ENCODE assay signal across 16 cellular contexts in genomic region chr16:22397931-22398330, GRCh38. TPM values are rescaled to one million over a fixed set of nuclear protein-coding genes. Genes with fewer than 3 reads are reported as not detected.
DNase-seq lines count a peak whose midpoint lies in the region; ATAC-seq and TF ChIP-seq lines count a peak whose summit lies in the region.
"Had no signal": no experiment of that assay in that cellular context is flagged by ENCODE, and none has a peak within 500 bp of the region (broad histone marks: within the 10 kb centered on the region; RNA-seq: fewer than 3 reads in every experiment).

No MANE protein-coding gene starts in this region.

- H3K4me1 ChIP-seq in smooth muscle cell (ENCODE audit: low read depth) (no peaks in the 10 kb centered on the region), trophoblast cell (ENCODE audit: control insufficient read depth in 1 of 2, insufficient read depth in 2 of 2, low read length in 2 of 2) (peaks cover 0 to 4% of the 10 kb centered on the region in 2 experiments)
- H3K4me1 ChIP-seq: Caco-2 had no signal

- H3K36me3 Mint-ChIP-seq in HFFc6 (ENCODE audit: low read depth), result peaks cover 4% of the 10 kb centered on the region; the same call in 1 of the 2 replicates
- H3K36me3 Mint-ChIP-seq in stimulated activated effector memory CD8-positive, alpha-beta T cell treated with anti-CD3 and anti-CD28 coated beads, Interleukin-12 subunit alpha, Interleukin-12 subunit beta, amount 100 ng/mL, for 72 hours, result peaks cover 11% of the 10 kb centered on the region

- no peak overlapping the region for H3K18ac ChIP-seq in trophoblast cell (ENCODE audit: low read length)

- H3K4me1 Mint-ChIP-seq in HFFc6 (ENCODE audit: low read depth), result peaks cover 62% of the 10 kb centered on the region
- no peaks in the 10 kb centered on the region for H3K4me1 Mint-ChIP-seq in stimulated activated effector memory CD8-positive, alpha-beta T cell treated with anti-CD3 and anti-CD28 coated beads, Interleukin-12 subunit alpha, Interleukin-12 subunit beta, amount 100 ng/mL, for 72 hours

- H3K79me1 ChIP-seq in trophoblast cell (ENCODE audit: low read length), result peaks cover 5% of the 10 kb centered on the region

- in situ Hi-C loops in SK-MEL-5 (cut with HindIII; ENCODE audit: low pct_unique_long_range_greater_than_20kb, low sequenced_read_pairs), result no loop called here

- H3K23ac ChIP-seq in trophoblast cell (ENCODE audit: low read length), result no peak overlapping the region

- H3K27ac Mint-ChIP-seq in HFFc6, result peak overlapping the region; percentile 77
- no peak overlapping the region for H3K27ac Mint-ChIP-seq in stimulated activated effector memory CD8-positive, alpha-beta T cell treated with anti-CD3 and anti-CD28 coated beads, Interleukin-12 subunit alpha, Interleukin-12 subunit beta, amount 100 ng/mL, for 72 hours

- H2BK12ac ChIP-seq in trophoblast cell (ENCODE audit: low read length), result no peak overlapping the region

- no peaks in the 10 kb centered on the region for H3F3A ChIP-seq in smooth muscle cell (ENCODE audit: low read depth)

- no peak overlapping the region for H3K9ac ChIP-seq in smooth muscle cell (ENCODE audit: low read depth)
- no peak overlapping the region for H3K9ac ChIP-seq in trophoblast cell (ENCODE audit: low read length)

- H3K79me2 ChIP-seq in smooth muscle cell (ENCODE audit: low read depth) (no peaks in the 10 kb centered on the region), trophoblast cell (ENCODE audit: control insufficient read depth, insufficient read depth, low read length, poor library complexity) (no peaks in the 10 kb centered on the region)

- no peak overlapping the region for H3K4ac ChIP-seq in trophoblast cell (ENCODE audit: low read depth, low read length)

- peak overlapping the region; percentile 22; the same call in 1 of the 2 replicates for H3K4me3 Mint-ChIP-seq in HFFc6
- no peak overlapping the region for H3K4me3 Mint-ChIP-seq in stimulated activated effector memory CD8-positive, alpha-beta T cell treated with anti-CD3 and anti-CD28 coated beads, Interleukin-12 subunit alpha, Interleukin-12 subunit beta, amount 100 ng/mL, for 72 hours

- H3K27ac ChIP-seq in smooth muscle cell (ENCODE audit: low read depth), result peak overlapping the region; percentile 41
- no peak overlapping the region for H3K27ac ChIP-seq in trophoblast cell (ENCODE audit: low read depth, low read length)
- no peak overlapping the region for H3K27ac ChIP-seq in caudate nucleus (ENCODE audit: low read depth, low read length)
- H3K27ac ChIP-seq: SK-N-MC had no signal

- no peaks in the 10 kb centered on the region for H4K20me1 ChIP-seq in smooth muscle cell (ENCODE audit: low read depth)

- no peak overlapping the region for H3K14ac ChIP-seq in trophoblast cell (ENCODE audit: low read length)

- H2AK5ac ChIP-seq in trophoblast cell (ENCODE audit: low read length), result no peak overlapping the region

- H4K91ac ChIP-seq in trophoblast cell (ENCODE audit: low read depth, low read length), result no peak overlapping the region

- no peak overlapping the region for H2BK120ac ChIP-seq in trophoblast cell (ENCODE audit: insufficient read depth, low read length, poor library complexity)

- TF ChIP-seq CTCF in HFFc6 (IDR thresholded peaks at IDR 0.05), result no peak
- TF ChIP-seq CTCF in fibroblast of villous mesenchyme (IDR thresholded peaks at IDR 0.05; ENCODE audit: insufficient read depth, low read depth, low read length), result no peak
- no peak for TF ChIP-seq CTCF in smooth muscle cell (IDR thresholded peaks at IDR 0.05; ENCODE audit: borderline replicate concordance, insufficient read depth, poor library complexity, severe bottlenecking)

- no peak overlapping the region for H4K12ac ChIP-seq in trophoblast cell (ENCODE audit: low read depth, low read length)

- peak overlapping the region; percentile 60 for H3K4me2 ChIP-seq in smooth muscle cell
- H3K4me2 ChIP-seq in trophoblast cell (ENCODE audit: low read length), result no peak overlapping the region

- H4K8ac ChIP-seq in trophoblast cell (ENCODE audit: low read depth, low read length), result no peak overlapping the region

- no peak for ATAC-seq in stimulated activated effector memory CD8-positive, alpha-beta T cell treated with anti-CD3 and anti-CD28 coated beads, Interleukin-12 subunit alpha, Interleukin-12 subunit beta, amount 100 ng/mL, for 72 hours
- ATAC-seq: K562 had no signal

- no peak for DNase-seq in HFFc6
- DNase-seq in SK-MEL-5 (ENCODE audit: low read depth, low spot score), result peak; percentile 71
- DNase-seq in fibroblast of villous mesenchyme (ENCODE audit: low read depth), result peak; percentile 67
- no peak for DNase-seq in smooth muscle cell (lab: John Stamatoyannopoulos, UW; ENCODE audit: unreplicated experiment)
- DNase-seq in trophoblast cell, result no peak
- DNase-seq in caudate nucleus (lab: John Stamatoyannopoulos, UW), result no peak
- no peak for DNase-seq in stimulated activated effector memory CD8-positive, alpha-beta T cell treated with anti-CD3 and anti-CD28 coated beads, Interleukin-12 subunit alpha, Interleukin-12 subunit beta, amount 100 ng/mL, for 72 hours (ENCODE audit: low spot score in 2 of 2)
- DNase-seq: Caco-2, H7, MV-4-11, NCI-H1417 treated with DMSO at 0.1 percent for 48 hours, NCI-H2029, NCI-H2171, NCI-H446 had no signal

- no peak overlapping the region for H2BK5ac ChIP-seq in trophoblast cell (ENCODE audit: low read depth, low read length, poor library complexity)

- H3K36me3 ChIP-seq in smooth muscle cell (ENCODE audit: low read depth), result no peaks in the 10 kb centered on the region
- H3K36me3 ChIP-seq in trophoblast cell (ENCODE audit: control insufficient read depth in 1 of 2, insufficient read depth in 2 of 2, low read length in 2 of 2), result no peaks in the 10 kb centered on the region

- H3K4me3 ChIP-seq in fibroblast of villous mesenchyme (ENCODE audit: low read depth, low read length), result no peak overlapping the region
- no peak overlapping the region for H3K4me3 ChIP-seq in smooth muscle cell
- no peak overlapping the region for H3K4me3 ChIP-seq in trophoblast cell (ENCODE audit: low read depth, low read length)
- H3K4me3 ChIP-seq: K562, SK-N-MC had no signal

- no peaks in the 10 kb centered on the region for H3K9me3 ChIP-seq in smooth muscle cell (replicated peaks; ENCODE audit: low read depth)
- H3K9me3 ChIP-seq in trophoblast cell (ENCODE audit: insufficient read depth, low read depth, low read length), result no peaks in the 10 kb centered on the region
- H3K9me3 ChIP-seq: Caco-2 had no signal

- no peaks in the 10 kb centered on the region for H3K27me3 Mint-ChIP-seq in HFFc6 (ENCODE audit: insufficient read depth)

- H2AFZ ChIP-seq in smooth muscle cell (ENCODE audit: low read depth) (no peak overlapping the region), trophoblast cell (ENCODE audit: insufficient read depth, low read length, poor library complexity) (no peak overlapping the region)

- no peaks in the 10 kb centered on the region for H3K9me3 Mint-ChIP-seq in HFFc6
- no peaks in the 10 kb centered on the region for H3K9me3 Mint-ChIP-seq in stimulated activated effector memory CD8-positive, alpha-beta T cell treated with anti-CD3 and anti-CD28 coated beads, Interleukin-12 subunit alpha, Interleukin-12 subunit beta, amount 100 ng/mL, for 72 hours

- H3K27me3 ChIP-seq in smooth muscle cell (ENCODE audit: low read depth), result no peaks in the 10 kb centered on the region
- no peaks in the 10 kb centered on the region for H3K27me3 ChIP-seq in trophoblast cell (ENCODE audit: insufficient read depth, low read length)

RNA-seq across cellular contexts. Expression of gene CDR2, which starts 23.5 kb away (rescaled TPM):
- total RNA-seq in HFFc6 (2021; fragmentation: NEBNext Ultra II Directional; extraction: Animal tissue kit (Norgen Biotek cat#: 25700)), result 10 to 100 TPM; 35.9 to 43.4 (median 39.1) TPM
- 13.7 and 14.5 TPM in 2 replicates for total RNA-seq in SK-MEL-5 (2014; rRNA removed; shearing (Covaris generic))
- polyA plus RNA-seq in SK-MEL-5 (2015; cell fraction: cytosol; rRNA removed), result 15.0 and 19.7 TPM in 2 replicates
- polyA plus RNA-seq in SK-MEL-5 (2015; cell fraction: nucleus; rRNA removed), result 12.6 and 17.0 TPM in 2 replicates
- total RNA-seq in fibroblast of villous mesenchyme (37.4 and 40.2 TPM in 2 replicates), smooth muscle cell (67.3 and 76.5 TPM in 2 replicates)
- 47.4 and 52.5 TPM in 2 replicates for polyA plus RNA-seq in smooth muscle cell
- polyA plus RNA-seq in trophoblast cell (2013), result 28.9 and 29.8 TPM in 2 replicates

Comparison
In these comparisons a context has a peak if more than half of its experiments do, and no peak if none do; other contexts are left out.
1. DNase-seq: peak in SK-MEL-5 (single experiment) and fibroblast of villous mesenchyme (single experiment); none in HFFc6 (single experiment), smooth muscle cell (single experiment), trophoblast cell (0 of 2), caudate nucleus (0 of 61) and stimulated activated effector memory CD8-positive, alpha-beta T cell treated with anti-CD3 and anti-CD28 coated beads, Interleukin-12 subunit alpha, Interleukin-12 subunit beta, amount 100 ng/mL, for 72 hours (0 of 2).